In the genomic region with DNA sequence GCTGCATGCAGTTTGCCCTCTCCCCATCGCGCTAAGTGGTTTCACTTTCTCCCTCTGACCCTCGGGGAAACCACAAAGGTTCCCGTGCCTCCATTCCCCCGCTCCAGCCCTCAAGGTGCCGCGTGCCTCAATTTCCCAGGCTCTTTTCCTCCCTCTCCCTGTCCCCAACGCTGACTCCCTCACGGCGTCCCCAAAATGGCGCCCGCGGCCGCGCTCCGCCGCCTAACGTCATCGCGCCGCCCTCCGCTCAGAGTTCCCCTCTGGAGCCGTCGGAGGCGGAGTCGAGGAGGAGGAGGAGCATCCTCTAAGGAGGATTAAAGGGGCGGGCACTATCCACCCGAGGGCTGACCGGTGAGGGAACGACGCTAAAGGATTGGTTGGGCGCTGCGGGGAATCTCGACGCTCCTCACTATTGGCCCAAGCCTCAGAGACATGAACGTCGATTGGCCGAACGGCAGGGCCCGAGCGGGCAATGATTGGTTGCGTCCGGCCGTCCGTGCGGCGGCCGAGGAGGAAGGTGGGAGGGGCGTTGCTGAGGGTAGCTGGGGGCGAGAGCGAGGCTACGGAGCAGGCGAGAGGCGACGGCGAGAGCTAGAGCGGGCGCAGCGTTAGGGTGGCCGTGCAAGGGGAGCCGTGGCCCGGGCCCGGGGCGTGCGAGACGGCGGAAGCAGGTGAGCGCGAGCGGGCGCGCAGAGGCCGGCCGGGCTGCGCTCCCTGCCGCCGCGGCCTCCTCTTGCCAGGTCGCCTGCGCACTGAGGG, we compare ENCODE assay signal across 8 cellular contexts. TPM values are rescaled to one million over a fixed set of nuclear protein-coding genes. Genes with fewer than 3 reads are reported as not detected.
DNase-seq lines count a peak whose midpoint lies in the region; ATAC-seq and TF ChIP-seq lines count a peak whose summit lies in the region.

A gene with protein sequence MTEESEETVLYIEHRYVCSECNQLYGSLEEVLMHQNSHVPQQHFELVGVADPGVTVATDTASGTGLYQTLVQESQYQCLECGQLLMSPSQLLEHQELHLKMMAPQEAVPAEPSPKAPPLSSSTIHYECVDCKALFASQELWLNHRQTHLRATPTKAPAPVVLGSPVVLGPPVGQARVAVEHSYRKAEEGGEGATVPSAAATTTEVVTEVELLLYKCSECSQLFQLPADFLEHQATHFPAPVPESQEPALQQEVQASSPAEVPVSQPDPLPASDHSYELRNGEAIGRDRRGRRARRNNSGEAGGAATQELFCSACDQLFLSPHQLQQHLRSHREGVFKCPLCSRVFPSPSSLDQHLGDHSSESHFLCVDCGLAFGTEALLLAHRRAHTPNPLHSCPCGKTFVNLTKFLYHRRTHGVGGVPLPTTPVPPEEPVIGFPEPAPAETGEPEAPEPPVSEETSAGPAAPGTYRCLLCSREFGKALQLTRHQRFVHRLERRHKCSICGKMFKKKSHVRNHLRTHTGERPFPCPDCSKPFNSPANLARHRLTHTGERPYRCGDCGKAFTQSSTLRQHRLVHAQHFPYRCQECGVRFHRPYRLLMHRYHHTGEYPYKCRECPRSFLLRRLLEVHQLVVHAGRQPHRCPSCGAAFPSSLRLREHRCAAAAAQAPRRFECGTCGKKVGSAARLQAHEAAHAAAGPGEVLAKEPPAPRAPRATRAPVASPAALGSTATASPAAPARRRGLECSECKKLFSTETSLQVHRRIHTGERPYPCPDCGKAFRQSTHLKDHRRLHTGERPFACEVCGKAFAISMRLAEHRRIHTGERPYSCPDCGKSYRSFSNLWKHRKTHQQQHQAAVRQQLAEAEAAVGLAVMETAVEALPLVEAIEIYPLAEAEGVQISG (plus strand): TSS at position 551 of the 759 bp plus-strand sequence. CDS start 2,441 bp downstream, outside the sequence.

- peaks cover 1% of the 10 kb centered on the region for H4K20me1 ChIP-seq in fibroblast of lung (ENCODE audit: control insufficient read depth, extremely low read depth, insufficient read depth, low read length)

- CTCF ChIA-PET in naive thymus-derived CD4-positive, alpha-beta T cell (lab: Charles Lee), result interaction anchor here (0.6 kb wide), 1 partner anchor 1762 kb away, joined by 3 read pairs; no protein-coding TSS in a partner anchor

- POLR2A ChIA-PET in naive thymus-derived CD4-positive, alpha-beta T cell (lab: Charles Lee), result interaction anchor here (0.5 to 1.7 kb wide), 10 partner anchors 9 to 1728 kb away, joined by 3 to 6 read pairs (median 3); a partner anchor contains a TSS

- H3K4me2 ChIP-seq in fibroblast of lung (ENCODE audit: extremely low read depth, insufficient read depth, low read length), result peak within 1 kb of the TSS; percentile 87

- H3K4me1 Mint-ChIP-seq in activated T-helper 2 cell treated with anti-CD3 and anti-CD28 coated beads, Interferon-gamma antibody, Interleukin-2, Interleukin-4, amounts not matched to agents 10 μg/mL and 5 μg/mL and 100 μg/mL, durations not matched to agents 14 hours and 24 hours and 36 hours (ENCODE audit: low read depth), result peaks cover 30% of the 10 kb centered on the region
- peaks cover 26 to 44% (median 38%) of the 10 kb centered on the region in 7 donors for H3K4me1 Mint-ChIP-seq in naive thymus-derived CD4-positive, alpha-beta T cell
- peaks cover 30 to 33% of the 10 kb centered on the region in 2 donors for H3K4me1 Mint-ChIP-seq in stimulated activated naive B cell treated with anti-CD40 and anti-IgM and Interleukin-4, amounts not matched to agents 10 μg/mL and 1 μg/mL and 100 μg/mL, for 72 hours

- peaks cover 44% of the 10 kb centered on the region for H3K79me2 ChIP-seq in fibroblast of lung (ENCODE audit: control insufficient read depth, insufficient read depth, low read length)

- peaks cover 3% of the 10 kb centered on the region for H3K27me3 Mint-ChIP-seq in activated T-helper 2 cell treated with anti-CD3 and anti-CD28 coated beads, Interferon-gamma antibody, Interleukin-2, Interleukin-4, amounts not matched to agents 10 μg/mL and 5 μg/mL and 100 μg/mL, durations not matched to agents 14 hours and 24 hours and 36 hours (ENCODE audit: low read depth)
- H3K27me3 Mint-ChIP-seq in naive thymus-derived CD4-positive, alpha-beta T cell, result peaks cover 0 to 13% (median 0%) of the 10 kb centered on the region in 5 donors
- H3K27me3 Mint-ChIP-seq in stimulated activated naive B cell treated with anti-CD40 and anti-IgM and Interleukin-4, amounts not matched to agents 10 μg/mL and 1 μg/mL and 100 μg/mL, for 72 hours, result peaks cover 4% of the 10 kb centered on the region in 2 donors

- peak within 1 kb of the TSS; percentile 60 for H3K27ac ChIP-seq in RWPE2 (ENCODE audit: poor library complexity, severe bottlenecking)
- H3K27ac ChIP-seq in fibroblast of lung (ENCODE audit: insufficient read depth, low read length), result peak within 1 kb of the TSS; percentile 99
- H3K27ac ChIP-seq in naive thymus-derived CD4-positive, alpha-beta T cell (ENCODE audit: low read depth, low read length), result peak within 1 kb of the TSS; percentile 97

- peaks cover 21% of the 10 kb centered on the region for H3K36me3 ChIP-seq in RWPE2 (ENCODE audit: low read depth)
- H3K36me3 ChIP-seq in fibroblast of lung (ENCODE audit: control insufficient read depth, insufficient read depth, low read length), result peaks cover 19% of the 10 kb centered on the region
- peaks cover 0 to 30% (median 0%) of the 10 kb centered on the region in 3 experiments for H3K36me3 ChIP-seq in naive thymus-derived CD4-positive, alpha-beta T cell (ENCODE audit: control insufficient read depth in 2 of 3, insufficient read depth in 3 of 3, low read length in 3 of 3)

- peak within 1 kb of the TSS; percentile 97 for H3K4me3 Mint-ChIP-seq in activated T-helper 2 cell treated with anti-CD3 and anti-CD28 coated beads, Interferon-gamma antibody, Interleukin-2, Interleukin-4, amounts not matched to agents 10 μg/mL and 5 μg/mL and 100 μg/mL, durations not matched to agents 14 hours and 24 hours and 36 hours (ENCODE audit: low read depth)
- H3K4me3 Mint-ChIP-seq in naive thymus-derived CD4-positive, alpha-beta T cell, result peak within 1 kb of the TSS; percentile 92 to 100 (median 98)
- H3K4me3 Mint-ChIP-seq in stimulated activated naive B cell treated with anti-CD40 and anti-IgM and Interleukin-4, amounts not matched to agents 10 μg/mL and 1 μg/mL and 100 μg/mL, for 72 hours, result peak within 1 kb of the TSS; percentile 94 to 98

- H3K4me3 ChIP-seq in RWPE2 (ENCODE audit: severe bottlenecking) (peak within 1 kb of the TSS; percentile 88), fibroblast of lung (replicated peaks in 1 of 4; ENCODE audit: control extremely low read depth in 1 of 4, insufficient read depth in 1 of 4, low read depth in 3 of 4, low read length in 4 of 4) (peak within 1 kb of the TSS; percentile 79 to 97 (median 84))
- peak within 1 kb of the TSS; percentile 70 for H3K4me3 ChIP-seq in naive thymus-derived CD4-positive, alpha-beta T cell (ENCODE audit: low read length)

- H3K27me3 ChIP-seq in RWPE2 (ENCODE audit: insufficient read depth, poor library complexity, severe bottlenecking) (no peaks in the 10 kb centered on the region), fibroblast of lung (ENCODE audit: control insufficient read depth, insufficient read depth, low read length) (no peaks in the 10 kb centered on the region)
- no peaks in the 10 kb centered on the region for H3K27me3 ChIP-seq in naive thymus-derived CD4-positive, alpha-beta T cell (ENCODE audit: control insufficient read depth in 2 of 2, insufficient read depth in 2 of 2, low read length in 2 of 2)

- no peaks in the 10 kb centered on the region for H3K9me3 ChIP-seq in RWPE2 (ENCODE audit: severe bottlenecking)
- no peaks in the 10 kb centered on the region for H3K9me3 ChIP-seq in fibroblast of lung (ENCODE audit: control insufficient read depth, insufficient read depth, low read depth, low read length)
- no peaks in the 10 kb centered on the region for H3K9me3 ChIP-seq in naive thymus-derived CD4-positive, alpha-beta T cell (ENCODE audit: control insufficient read depth in 2 of 3, low read length in 3 of 3)

- H3K4me1 ChIP-seq in RWPE2 (ENCODE audit: insufficient read depth, poor library complexity, severe bottlenecking) (peaks cover 2% of the 10 kb centered on the region), fibroblast of lung (ENCODE audit: control insufficient read depth, extremely low read depth, insufficient read depth, low read length) (peaks cover 4% of the 10 kb centered on the region)
- peaks cover 19 to 24% of the 10 kb centered on the region in 2 donors for H3K4me1 ChIP-seq in naive thymus-derived CD4-positive, alpha-beta T cell (ENCODE audit: control insufficient read depth in 2 of 2, insufficient read depth in 2 of 2, low read length in 2 of 2)

- TF ChIP-seq CTCF in RWPE2 (IDR thresholded peaks at IDR 0.05; ENCODE audit: poor library complexity, severe bottlenecking) (no peak), fibroblast of lung (conservative IDR thresholded peaks at IDR 0.05 in 1 of 2, IDR thresholded peaks at IDR 0.05 in 1 of 2; ENCODE audit: low read depth in 1 of 2, low read length in 2 of 2) (no peak)

- H3K27ac Mint-ChIP-seq in activated T-helper 2 cell treated with anti-CD3 and anti-CD28 coated beads, Interferon-gamma antibody, Interleukin-2, Interleukin-4, amounts not matched to agents 10 μg/mL and 5 μg/mL and 100 μg/mL, durations not matched to agents 14 hours and 24 hours and 36 hours, result peak within 1 kb of the TSS; percentile 100
- H3K27ac Mint-ChIP-seq in naive thymus-derived CD4-positive, alpha-beta T cell, result peak within 1 kb of the TSS; percentile 99 to 100 (median 100)
- peak within 1 kb of the TSS; percentile 100 for H3K27ac Mint-ChIP-seq in stimulated activated naive B cell treated with anti-CD40 and anti-IgM and Interleukin-4, amounts not matched to agents 10 μg/mL and 1 μg/mL and 100 μg/mL, for 72 hours

- ATAC-seq in RWPE2 (ENCODE audit: low read depth), result peak; percentile 99
- ATAC-seq in naive thymus-derived CD4-positive, alpha-beta T cell, result peak; percentile 98
- ATAC-seq in stimulated activated naive B cell treated with anti-CD40 and anti-IgM and Interleukin-4, amounts not matched to agents 10 μg/mL and 1 μg/mL and 100 μg/mL, for 72 hours (replicated peaks), result peak; percentile 96

- peak within 1 kb of the TSS; percentile 90 for H2AFZ ChIP-seq in fibroblast of lung (ENCODE audit: low read length)

- peaks cover 27% of the 10 kb centered on the region for H3K36me3 Mint-ChIP-seq in activated T-helper 2 cell treated with anti-CD3 and anti-CD28 coated beads, Interferon-gamma antibody, Interleukin-2, Interleukin-4, amounts not matched to agents 10 μg/mL and 5 μg/mL and 100 μg/mL, durations not matched to agents 14 hours and 24 hours and 36 hours (ENCODE audit: low read depth)
- H3K36me3 Mint-ChIP-seq in naive thymus-derived CD4-positive, alpha-beta T cell, result peaks cover 0 to 13% (median 0%) of the 10 kb centered on the region in 5 donors
- H3K36me3 Mint-ChIP-seq in stimulated activated naive B cell treated with anti-CD40 and anti-IgM and Interleukin-4, amounts not matched to agents 10 μg/mL and 1 μg/mL and 100 μg/mL, for 72 hours, result peaks cover 13 to 43% of the 10 kb centered on the region in 2 donors

- DNase-seq in EH (ENCODE audit: low read depth) (peak; percentile 100), H4 (ENCODE audit: low spot score) (peak; percentile 99), LoVo (ENCODE audit: low spot score) (peak; percentile 99), RWPE2 (ENCODE audit: low spot score) (peak; percentile 99), fibroblast of lung (ENCODE audit: low read depth in 2 of 2) (peak; percentile 99)
- peak; percentile 98 for DNase-seq in activated T-helper 2 cell treated with anti-CD3 and anti-CD28 coated beads, Interferon-gamma antibody, Interleukin-2, Interleukin-4, amounts not matched to agents 10 μg/mL and 5 μg/mL and 100 μg/mL, durations not matched to agents 14 hours and 24 hours and 36 hours (ENCODE audit: low spot score)
- DNase-seq in naive thymus-derived CD4-positive, alpha-beta T cell, result peak; percentile 91 to 99 (median 98)
- DNase-seq in stimulated activated naive B cell treated with anti-CD40 and anti-IgM and Interleukin-4, amounts not matched to agents 10 μg/mL and 1 μg/mL and 100 μg/mL, for 72 hours, result peak; percentile 98

- peak within 1 kb of the TSS; percentile 93 for H3K9ac ChIP-seq in fibroblast of lung (ENCODE audit: insufficient read depth, low read length)

- H3K9me3 Mint-ChIP-seq in activated T-helper 2 cell treated with anti-CD3 and anti-CD28 coated beads, Interferon-gamma antibody, Interleukin-2, Interleukin-4, amounts not matched to agents 10 μg/mL and 5 μg/mL and 100 μg/mL, durations not matched to agents 14 hours and 24 hours and 36 hours, result no peaks in the 10 kb centered on the region
- H3K9me3 Mint-ChIP-seq in naive thymus-derived CD4-positive, alpha-beta T cell, result no peaks in the 10 kb centered on the region
- no peaks in the 10 kb centered on the region for H3K9me3 Mint-ChIP-seq in stimulated activated naive B cell treated with anti-CD40 and anti-IgM and Interleukin-4, amounts not matched to agents 10 μg/mL and 1 μg/mL and 100 μg/mL, for 72 hours

- intact Hi-C loops in activated T-helper 2 cell treated with anti-CD3 and anti-CD28 coated beads, Interferon-gamma antibody, Interleukin-2, Interleukin-4, amounts not matched to agents 10 μg/mL and 5 μg/mL and 100 μg/mL, durations not matched to agents 14 hours and 24 hours and 36 hours (cut with micrococcal nuclease), result no loop called here
- intact Hi-C loops in naive thymus-derived CD4-positive, alpha-beta T cell (cut with micrococcal nuclease), result loop anchor here (1.0 to 10.0 kb wide), 13 partner anchors 57 to 347 kb away; a partner anchor contains a TSS

RNA-seq across cellular contexts. Expression of the gene that starts here (rescaled TPM):
- total RNA-seq in H4 (2014; rRNA removed; shearing (Covaris generic)), result 11.8 and 15.8 TPM in 2 replicates
- 15.7 and 16.6 TPM in 2 replicates for total RNA-seq in activated T-helper 2 cell treated with anti-CD3 and anti-CD28 coated beads, Interferon-gamma antibody, Interleukin-2, Interleukin-4, amounts not matched to agents 10 μg/mL and 5 μg/mL and 100 μg/mL, durations not matched to agents 14 hours and 24 hours and 36 hours
- 7.7 and 9.9 TPM in 2 replicates for total RNA-seq in fibroblast of lung
- 5.1 and 6.6 TPM in 2 replicates for polyA plus RNA-seq in fibroblast of lung
- 7.4 and 11.2 TPM in 2 replicates for polyA plus RNA-seq in fibroblast of lung (2012)
- 34.2 and 46.5 TPM in 2 replicates for polyA minus RNA-seq in fibroblast of lung (ENCODE audit: low replicate concordance)
- 10 to 100 TPM; 17.6 to 26.7 (median 20.9) TPM for total RNA-seq in naive thymus-derived CD4-positive, alpha-beta T cell
- polyA plus RNA-seq in naive thymus-derived CD4-positive, alpha-beta T cell, result 10 to 100 TPM; 11.2 to 32.8 TPM

Comparison
In these comparisons a context has a peak if more than half of its experiments do, and no peak if none do; other contexts are left out.
1. Peak in every context shown above with its lines: DNase-seq, ATAC-seq, H3K4me3 ChIP-seq and H3K27ac ChIP-seq.